19 cellular contexts compared by ENCODE assay signal in genomic region chrX:30637874-30638793, GRCh38. TPM values are rescaled to one million over a fixed set of nuclear protein-coding genes. Genes with fewer than 3 reads are reported as not detected.
DNase-seq lines count a peak whose midpoint lies in the region; ATAC-seq and TF ChIP-seq lines count a peak whose summit lies in the region.
"Had no signal": no experiment of that assay in that cellular context is flagged by ENCODE, and none has a peak within 500 bp of the region (broad histone marks: within the 10 kb centered on the region; RNA-seq: fewer than 3 reads in every experiment).

No MANE protein-coding gene starts in this region.

- DNase-seq in left ventricle myocardium superior (no peak), Right ventricle myocardium inferior (ENCODE audit: missing footprints) (no peak), NOMO-1 treated with dmso at 0.1 percent for 144 hours (lab: John Stamatoyannopoulos, UW; ENCODE audit: unreplicated experiment) (peak; percentile 55), spleen (no peak), cerebellar cortex (ENCODE audit: low spot score) (no peak), NCI-H187 treated with DMSO at 0.1 percent for 48 hours (lab: John Stamatoyannopoulos, UW) (no peak)
- DNase-seq in activated T-helper 1 cell treated with anti-CD3 and anti-CD28 coated beads, Interleukin-12 subunit alpha, Interleukin-12 subunit beta, Interleukin-2, Interleukin-4 antibody, amounts not matched to agents 30 ng/mL and 10 ng/mL and 1 ng/mL, durations not matched to agents 14 hours and 24 hours and 36 hours (ENCODE audit: low spot score), result no peak
- DNase-seq: activated CD4-positive, alpha-beta T cell treated with anti-CD3 and anti-CD28 coated beads, Interleukin-2, amount 10 ng/mL, durations not matched to agents 7 days and 5 days; activated CD8-positive, alpha-beta memory T cell treated with anti-CD3 and anti-CD28 coated beads, Interleukin-2, amount 50 U/mL, for 48 hours; amniotic stem cell; dermis blood vessel endothelial cell; lower lobe of right lung; NCI-H1930; NCI-H2227 treated with DMSO at 0.1 percent for 48 hours; NCI-H82; nucleus accumbens; testis had no signal

- H3K4me1 Mint-ChIP-seq in activated T-helper 1 cell treated with anti-CD3 and anti-CD28 coated beads, Interleukin-12 subunit alpha, Interleukin-12 subunit beta, Interleukin-2, Interleukin-4 antibody, amounts not matched to agents 30 ng/mL and 10 ng/mL and 1 ng/mL, durations not matched to agents 14 hours and 24 hours and 36 hours (ENCODE audit: low read depth), result peaks cover 26% of the 10 kb centered on the region
- H3K4me1 Mint-ChIP-seq: GM23338 had no signal

- H3K27ac Mint-ChIP-seq in activated T-helper 1 cell treated with anti-CD3 and anti-CD28 coated beads, Interleukin-12 subunit alpha, Interleukin-12 subunit beta, Interleukin-2, Interleukin-4 antibody, amounts not matched to agents 30 ng/mL and 10 ng/mL and 1 ng/mL, durations not matched to agents 14 hours and 24 hours and 36 hours, result peak overlapping the region; percentile 58
- H3K27ac Mint-ChIP-seq: activated CD4-positive, alpha-beta T cell treated with anti-CD3 and anti-CD28 coated beads, Interleukin-2, amount 10 ng/mL, durations not matched to agents 7 days and 5 days; GM23338 had no signal

- H3K27me3 Mint-ChIP-seq in activated T-helper 1 cell treated with anti-CD3 and anti-CD28 coated beads, Interleukin-12 subunit alpha, Interleukin-12 subunit beta, Interleukin-2, Interleukin-4 antibody, amounts not matched to agents 30 ng/mL and 10 ng/mL and 1 ng/mL, durations not matched to agents 14 hours and 24 hours and 36 hours (ENCODE audit: insufficient read depth), result no peaks in the 10 kb centered on the region
- H3K27me3 Mint-ChIP-seq: activated CD4-positive, alpha-beta T cell treated with anti-CD3 and anti-CD28 coated beads, Interleukin-2, amount 10 ng/mL, durations not matched to agents 7 days and 5 days had no signal

- TF ChIP-seq POLR2A in spleen (IDR thresholded peaks at IDR 0.05), result no peak

- no peak for TF ChIP-seq CTCF in spleen (IDR thresholded peaks at IDR 0.05 in 8 of 11, conservative IDR thresholded peaks at IDR 0.05 in 3 of 11)

- H3K27ac ChIP-seq in spleen, result peak overlapping the region in 5 of 8 donors; percentile 20 to 81 (median 61)
- H3K27ac ChIP-seq: lower lobe of right lung, testis had no signal

- H3K27me3 ChIP-seq in spleen (replicated peaks in 1 of 7), result no peaks in the 10 kb centered on the region
- H3K27me3 ChIP-seq: testis had no signal

- H3K36me3 ChIP-seq in spleen, result no peaks in the 10 kb centered on the region
- H3K36me3 ChIP-seq: lower lobe of right lung had no signal

- peak; percentile 32 for ATAC-seq in left ventricle myocardium superior
- ATAC-seq in Right ventricle myocardium inferior, result no peak
- ATAC-seq in GM18519 (IDR thresholded peaks at IDR 0.05; ENCODE audit: low FRiP score, unreplicated experiment), result no peak
- ATAC-seq: GM23338 had no signal

- peak overlapping the region in 1 of 8 donors; percentile 30 for H3K4me3 ChIP-seq in spleen
- H3K4me3 ChIP-seq: GM23338, lower lobe of right lung, testis had no signal

- WGBS in spleen, 5 donors, result 60 to 79% (median 74%) methylated on average over 8 of the region's 8 CpGs

- H3K9me3 Mint-ChIP-seq in activated T-helper 1 cell treated with anti-CD3 and anti-CD28 coated beads, Interleukin-12 subunit alpha, Interleukin-12 subunit beta, Interleukin-2, Interleukin-4 antibody, amounts not matched to agents 30 ng/mL and 10 ng/mL and 1 ng/mL, durations not matched to agents 14 hours and 24 hours and 36 hours, result no peaks in the 10 kb centered on the region
- H3K9me3 Mint-ChIP-seq: activated CD4-positive, alpha-beta T cell treated with anti-CD3 and anti-CD28 coated beads, Interleukin-2, amount 10 ng/mL, durations not matched to agents 7 days and 5 days had no signal

- no peak overlapping the region for H3K4me3 Mint-ChIP-seq in activated T-helper 1 cell treated with anti-CD3 and anti-CD28 coated beads, Interleukin-12 subunit alpha, Interleukin-12 subunit beta, Interleukin-2, Interleukin-4 antibody, amounts not matched to agents 30 ng/mL and 10 ng/mL and 1 ng/mL, durations not matched to agents 14 hours and 24 hours and 36 hours
- H3K4me3 Mint-ChIP-seq: activated CD4-positive, alpha-beta T cell treated with anti-CD3 and anti-CD28 coated beads, Interleukin-2, amount 10 ng/mL, durations not matched to agents 7 days and 5 days; GM23338 had no signal

- peaks cover 7% of the 10 kb centered on the region for H3K36me3 Mint-ChIP-seq in activated T-helper 1 cell treated with anti-CD3 and anti-CD28 coated beads, Interleukin-12 subunit alpha, Interleukin-12 subunit beta, Interleukin-2, Interleukin-4 antibody, amounts not matched to agents 30 ng/mL and 10 ng/mL and 1 ng/mL, durations not matched to agents 14 hours and 24 hours and 36 hours (ENCODE audit: low read depth)

- H3K4me1 ChIP-seq in spleen, result no peaks in the 10 kb centered on the region
- H3K4me1 ChIP-seq: lower lobe of right lung, testis had no signal

- intact Hi-C loops in left ventricle myocardium superior (cut with micrococcal nuclease) (no loop called here), Right ventricle myocardium inferior (cut with DNase I) (loop anchor here (5.0 kb wide), 1 partner anchor 74 kb away; no protein-coding TSS in a partner anchor), spleen (cut with DNase I; ENCODE audit: low total_unique reads) (no loop called here)
- intact Hi-C loops in activated T-helper 1 cell treated with anti-CD3 and anti-CD28 coated beads, Interleukin-12 subunit alpha, Interleukin-12 subunit beta, Interleukin-2, Interleukin-4 antibody, amounts not matched to agents 30 ng/mL and 10 ng/mL and 1 ng/mL, durations not matched to agents 14 hours and 24 hours and 36 hours (cut with micrococcal nuclease), result loop anchor here (5.0 kb wide), 1 partner anchor 39 kb away; no protein-coding TSS in a partner anchor

- H3K9me3 ChIP-seq in spleen, result no peaks in the 10 kb centered on the region
- H3K9me3 ChIP-seq: lower lobe of right lung, testis had no signal

RNA-seq across cellular contexts. Expression of gene GK, which starts 15.1 kb away (rescaled TPM):
- total RNA-seq in left ventricle myocardium superior (8.2 TPM), Right ventricle myocardium inferior (10.2 TPM), spleen (10 to 100 TPM; 11.3 to 55.4 (median 22.2) TPM)
- total RNA-seq in activated T-helper 1 cell treated with anti-CD3 and anti-CD28 coated beads, Interleukin-12 subunit alpha, Interleukin-12 subunit beta, Interleukin-2, Interleukin-4 antibody, amounts not matched to agents 30 ng/mL and 10 ng/mL and 1 ng/mL, durations not matched to agents 14 hours and 24 hours and 36 hours, result 71.1 and 77.5 TPM in 2 replicates
- polyA plus RNA-seq in spleen, result 1 to 10 TPM; 3.5 to 5.8 (median 5.0) TPM

Comparison
In these comparisons a context has a peak if more than half of its experiments do, and no peak if none do; other contexts are left out.
1. intact Hi-C loops: an anchor here in Right ventricle myocardium inferior (5.0 kb wide) and activated T-helper 1 cell treated with anti-CD3 and anti-CD28 coated beads, Interleukin-12 subunit alpha, Interleukin-12 subunit beta, Interleukin-2, Interleukin-4 antibody, amounts not matched to agents 30 ng/mL and 10 ng/mL and 1 ng/mL, durations not matched to agents 14 hours and 24 hours and 36 hours (5.0 kb wide); none called in left ventricle myocardium superior and spleen.